Comparison of ENCODE assay signal across 16 cellular contexts in the genomic region with DNA sequence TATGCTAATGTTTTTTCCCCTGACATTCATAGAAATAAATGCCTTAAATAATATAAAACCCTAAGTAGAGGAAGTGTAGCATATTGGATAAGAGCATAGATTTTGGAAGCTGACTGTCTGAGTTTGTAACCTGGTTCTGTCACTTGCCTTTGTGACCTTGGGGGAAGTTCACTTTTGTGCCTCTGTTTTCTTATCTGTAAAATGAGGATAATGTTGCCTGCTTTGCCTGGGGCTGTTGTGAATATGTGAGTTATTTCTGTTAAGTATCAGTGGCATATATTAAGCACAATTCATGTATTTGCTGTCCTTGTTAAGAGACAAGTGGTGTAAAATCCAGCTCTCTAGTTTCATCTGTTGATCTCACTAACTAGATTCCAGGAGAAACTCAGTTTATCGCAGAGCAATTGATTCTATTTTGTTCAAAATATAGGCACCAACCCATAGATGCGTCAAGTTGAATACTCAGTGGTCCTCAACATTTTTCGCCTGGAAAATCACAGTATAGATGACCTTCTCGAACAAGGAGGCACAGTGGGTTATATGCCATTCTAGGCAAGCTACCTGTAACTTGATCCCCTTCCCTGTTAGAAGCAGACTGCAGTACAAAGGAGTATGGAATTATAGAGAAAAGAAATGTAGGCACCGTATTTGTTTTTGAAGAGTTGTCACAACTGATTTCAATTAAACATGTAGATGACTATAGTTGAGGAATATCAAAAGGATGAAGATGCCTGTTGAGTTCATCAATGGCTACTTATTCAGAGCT.
DNase-seq lines count a peak whose midpoint lies in the region; ATAC-seq and TF ChIP-seq lines count a peak whose summit lies in the region.
"Had no signal": no experiment of that assay in that cellular context is flagged by ENCODE, and none has a peak within 500 bp of the region (broad histone marks: within the 10 kb centered on the region; RNA-seq: fewer than 3 reads in every experiment).

No MANE protein-coding gene starts in this region.

- peaks cover 6% of the 10 kb centered on the region for H3K36me3 Mint-ChIP-seq in MCF 10A (ENCODE audit: insufficient read depth, unreplicated experiment)
- peaks cover 3% of the 10 kb centered on the region for H3K36me3 Mint-ChIP-seq in WTC11
- H3K36me3 Mint-ChIP-seq: CD4-positive, CD25-positive, alpha-beta regulatory T cell; IgD-negative memory B cell had no signal

- no peak overlapping the region for H3K27ac ChIP-seq in breast epithelium
- H3K27ac ChIP-seq: SK-N-MC had no signal

- no peaks in the 10 kb centered on the region for H3K27me3 Mint-ChIP-seq in MCF 10A (ENCODE audit: insufficient read depth, unreplicated experiment)
- no peaks in the 10 kb centered on the region for H3K27me3 Mint-ChIP-seq in WTC11 (ENCODE audit: low read depth)

- CTCF ChIA-PET in MCF 10A (lab: Yijun Ruan, JAX) = interaction anchor here (0.8 to 3.4 kb wide), 4 partner anchors 66 to 150 kb away, joined by 3 to 24 read pairs (median 4); partner anchors contain the start of gene RTTN
- CTCF ChIA-PET in WTC11 (lab: Charles Lee) = interaction anchor here (1.2 kb wide), 1 partner anchor 78 kb away, joined by 3 read pairs; no protein-coding TSS in a partner anchor

- TF ChIP-seq CTCF in MCF 10A (IDR thresholded peaks at IDR 0.05; ENCODE audit: unreplicated experiment) (no peak), breast epithelium (IDR thresholded peaks at IDR 0.05) (no peak), WTC11 (IDR thresholded peaks at IDR 0.05) (no peak)

- intact Hi-C loops in MCF 10A (cut with micrococcal nuclease) = loop anchor here (2.0 kb wide), 1 partner anchor 19 kb away; no protein-coding TSS in a partner anchor
- intact Hi-C loops in breast epithelium (cut with DNase I; ENCODE audit: low total_unique reads) = no loop called here

- no TSS peak for BruUV-seq in MCF 10A (replicated peaks; lab: Mats Ljungman, UMichigan)

- DNase-seq in MCF 10A (ENCODE audit: unreplicated experiment) (no peak), breast epithelium (ENCODE audit: low spot score in 2 of 2) (no peak), NCI-H146 treated with DMSO at 0.1 percent for 48 hours (lab: John Stamatoyannopoulos, UW; ENCODE audit: unreplicated experiment) (peak; percentile 47), WTC11 (ENCODE audit: low spot score) (no peak), left lobe of liver (ENCODE audit: low spot score) (no peak)
- DNase-seq: ACHN; CD4-positive, CD25-positive, alpha-beta regulatory T cell; DMS79; NCI-H1436 treated with DMSO at 0.1 percent for 48 hours; NCI-H2171 treated with DMSO at 0.1 percent for 48 hours; NK-92 treated with Interleukin-12 subunit alpha and Interleukin-12 subunit beta, amount 100 ng/mL, for 24 hours; OCI-M1 had no signal

- POLR2A ChIA-PET in MCF 10A (lab: Yijun Ruan, JAX) = interaction anchor here (0.6 to 1.6 kb wide), 6 partner anchors 13 to 1598 kb away, joined by 3 to 4 read pairs (median 3); no protein-coding TSS in a partner anchor
- POLR2A ChIA-PET in WTC11 (lab: Charles Lee) = interaction anchor here (0.6 kb wide), 1 partner anchor 25 kb away, joined by 4 read pairs; no protein-coding TSS in a partner anchor

- no peaks in the 10 kb centered on the region for H3K27me3 ChIP-seq in breast epithelium

- no peak overlapping the region for H3K4me3 Mint-ChIP-seq in MCF 10A (ENCODE audit: unreplicated experiment)
- H3K4me3 Mint-ChIP-seq in WTC11 = no peak overlapping the region
- H3K4me3 Mint-ChIP-seq: CD4-positive, CD25-positive, alpha-beta regulatory T cell; IgD-negative memory B cell had no signal

- H3K4me1 ChIP-seq in breast epithelium = no peaks in the 10 kb centered on the region

- H3K27ac Mint-ChIP-seq in MCF 10A (ENCODE audit: low read depth, unreplicated experiment) = peak overlapping the region; percentile 63
- H3K27ac Mint-ChIP-seq in WTC11 = peak overlapping the region; percentile 27; the same call in 1 of the 2 replicates
- H3K27ac Mint-ChIP-seq: CD4-positive, CD25-positive, alpha-beta regulatory T cell; IgD-negative memory B cell had no signal

- peaks cover 0 to 14% of the 10 kb centered on the region in 2 donors for H3K9me3 ChIP-seq in breast epithelium

- H3K4me1 Mint-ChIP-seq in MCF 10A (ENCODE audit: insufficient read depth, unreplicated experiment) (peaks cover 8% of the 10 kb centered on the region), WTC11 (peaks cover 33% of the 10 kb centered on the region)
- H3K4me1 Mint-ChIP-seq: CD4-positive, CD25-positive, alpha-beta regulatory T cell; IgD-negative memory B cell had no signal

- no peak for TF ChIP-seq POLR2A in breast epithelium (IDR thresholded peaks at IDR 0.05)

- ATAC-seq in WTC11 = peak; percentile 81
- no peak for ATAC-seq in HG02840 (IDR thresholded peaks at IDR 0.05; ENCODE audit: low FRiP score, unreplicated experiment)
- no peak for ATAC-seq in left lobe of liver
- ATAC-seq in GM21423 (IDR thresholded peaks at IDR 0.05; ENCODE audit: unreplicated experiment) = no peak

- no peak overlapping the region for H3K4me3 ChIP-seq in breast epithelium
- H3K4me3 ChIP-seq: SK-N-MC had no signal

- H3K9me3 Mint-ChIP-seq in MCF 10A (ENCODE audit: unreplicated experiment) (peaks cover 5% of the 10 kb centered on the region), WTC11 (peaks cover 13% of the 10 kb centered on the region)

- H3K36me3 ChIP-seq in breast epithelium = no peaks in the 10 kb centered on the region

TF ChIP-seq in WTC11, 78 proteins besides CTCF, POLR2A, EP300 and RAD21 (continues in another document):
- TF ChIP-seq GABPB1 (CRISPR knock-in tag; IDR thresholded peaks at IDR 0.05) (no peak), IRF1 (CRISPR knock-in tag; IDR thresholded peaks at IDR 0.05) (no peak), HMGXB4 (CRISPR knock-in tag; IDR thresholded peaks at IDR 0.05) (no peak), RORB (CRISPR knock-in tag; IDR thresholded peaks at IDR 0.05) (no peak), ZNF423 (CRISPR knock-in tag; IDR thresholded peaks at IDR 0.05) (no peak), SMAD4 (CRISPR knock-in tag; IDR thresholded peaks at IDR 0.05) (no peak), FOXK1 (CRISPR knock-in tag; IDR thresholded peaks at IDR 0.05) (no peak), NR1H2 (CRISPR knock-in tag; IDR thresholded peaks at IDR 0.05) (no peak)
- TF ChIP-seq, protein P1, sequence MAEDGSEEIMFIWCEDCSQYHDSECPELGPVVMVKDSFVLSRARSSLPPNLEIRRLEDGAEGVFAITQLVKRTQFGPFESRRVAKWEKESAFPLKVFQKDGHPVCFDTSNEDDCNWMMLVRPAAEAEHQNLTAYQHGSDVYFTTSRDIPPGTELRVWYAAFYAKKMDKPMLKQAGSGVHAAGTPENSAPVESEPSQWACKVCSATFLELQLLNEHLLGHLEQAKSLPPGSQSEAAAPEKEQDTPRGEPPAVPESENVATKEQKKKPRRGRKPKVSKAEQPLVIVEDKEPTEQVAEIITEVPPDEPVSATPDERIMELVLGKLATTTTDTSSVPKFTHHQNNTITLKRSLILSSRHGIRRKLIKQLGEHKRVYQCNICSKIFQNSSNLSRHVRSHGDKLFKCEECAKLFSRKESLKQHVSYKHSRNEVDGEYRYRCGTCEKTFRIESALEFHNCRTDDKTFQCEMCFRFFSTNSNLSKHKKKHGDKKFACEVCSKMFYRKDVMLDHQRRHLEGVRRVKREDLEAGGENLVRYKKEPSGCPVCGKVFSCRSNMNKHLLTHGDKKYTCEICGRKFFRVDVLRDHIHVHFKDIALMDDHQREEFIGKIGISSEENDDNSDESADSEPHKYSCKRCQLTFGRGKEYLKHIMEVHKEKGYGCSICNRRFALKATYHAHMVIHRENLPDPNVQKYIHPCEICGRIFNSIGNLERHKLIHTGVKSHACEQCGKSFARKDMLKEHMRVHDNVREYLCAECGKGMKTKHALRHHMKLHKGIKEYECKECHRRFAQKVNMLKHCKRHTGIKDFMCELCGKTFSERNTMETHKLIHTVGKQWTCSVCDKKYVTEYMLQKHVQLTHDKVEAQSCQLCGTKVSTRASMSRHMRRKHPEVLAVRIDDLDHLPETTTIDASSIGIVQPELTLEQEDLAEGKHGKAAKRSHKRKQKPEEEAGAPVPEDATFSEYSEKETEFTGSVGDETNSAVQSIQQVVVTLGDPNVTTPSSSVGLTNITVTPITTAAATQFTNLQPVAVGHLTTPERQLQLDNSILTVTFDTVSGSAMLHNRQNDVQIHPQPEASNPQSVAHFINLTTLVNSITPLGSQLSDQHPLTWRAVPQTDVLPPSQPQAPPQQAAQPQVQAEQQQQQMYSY (CRISPR knock-in tag; IDR thresholded peaks at IDR 0.05) = no peak
- TF ChIP-seq, protein P2, sequence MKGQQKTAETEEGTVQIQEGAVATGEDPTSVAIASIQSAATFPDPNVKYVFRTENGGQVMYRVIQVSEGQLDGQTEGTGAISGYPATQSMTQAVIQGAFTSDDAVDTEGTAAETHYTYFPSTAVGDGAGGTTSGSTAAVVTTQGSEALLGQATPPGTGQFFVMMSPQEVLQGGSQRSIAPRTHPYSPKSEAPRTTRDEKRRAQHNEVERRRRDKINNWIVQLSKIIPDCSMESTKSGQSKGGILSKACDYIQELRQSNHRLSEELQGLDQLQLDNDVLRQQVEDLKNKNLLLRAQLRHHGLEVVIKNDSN (CRISPR knock-in tag; IDR thresholded peaks at IDR 0.05) = no peak
